ENCODE assay signal across 30 cellular contexts in genomic region chr11:112369374-112369773, GRCh38.
"Had no signal": no experiment of that assay in that cellular context is flagged by ENCODE, and none has a peak within 500 bp of the region (broad histone marks: within the 10 kb centered on the region; RNA-seq: fewer than 3 reads in every experiment).

No MANE protein-coding gene starts in this region.

- H3K36me3 ChIP-seq: adrenal gland had no signal

- ATAC-seq: activated CD4-positive, alpha-beta T cell treated with anti-CD3 and anti-CD28 coated beads for 36 hours; activated CD8-positive, alpha-beta memory T cell treated with anti-CD3 and anti-CD28 coated beads, Interleukin-2, amount 10 ng/mL, durations not matched to agents 7 days and 5 days; activated CD8-positive, alpha-beta T cell treated with anti-CD3 and anti-CD28 coated beads, Interleukin-2, amount 10 ng/mL, durations not matched to agents 7 days and 5 days; activated naive CD8-positive, alpha-beta T cell treated with anti-CD3 and anti-CD28 coated beads, Interleukin-2, amount 50 U/mL, for 24 hours; body of pancreas; T-helper 17 cell had no signal

- DNase-seq: activated CD4-positive, alpha-beta memory T cell treated with anti-CD3 and anti-CD28 coated beads for 36 hours; activated CD4-positive, alpha-beta T cell treated with anti-CD3 and anti-CD28 coated beads for 36 hours; activated CD4-positive, alpha-beta T cell treated with anti-CD3 and anti-CD28 coated beads, Interleukin-2, amount 10 ng/mL, durations not matched to agents 24 days and 14 days; activated CD4-positive, CD25-positive, alpha-beta regulatory T cell; activated CD4-positive, CD25-positive, alpha-beta regulatory T cell treated with anti-CD3 and anti-CD28 coated beads, Interleukin-2, amount 50 U/mL, for 72 hours; activated CD8-positive, alpha-beta memory T cell treated with anti-CD3 and anti-CD28 coated beads, Interleukin-2, amount 10 ng/mL, durations not matched to agents 7 days and 5 days; activated CD8-positive, alpha-beta memory T cell treated with anti-CD3 and anti-CD28 coated beads, Interleukin-2, amount 50 U/mL, for 4 hours; activated CD8-positive, alpha-beta T cell treated with anti-CD3 and anti-CD28 coated beads, Interleukin-2, amount 10 ng/mL, durations not matched to agents 7 days and 5 days; activated effector memory CD4-positive, alpha-beta T cell treated with anti-CD3 and anti-CD28 coated beads, Interleukin-2, amount 50 U/mL, for 16 hours; activated naive CD4-positive, alpha-beta T cell treated with anti-CD3 and anti-CD28 coated beads for 36 hours; activated naive CD8-positive, alpha-beta T cell treated with anti-CD3 and anti-CD28 coated beads for 36 hours; activated naive CD8-positive, alpha-beta T cell treated with anti-CD3 and anti-CD28 coated beads, Interleukin-2, amount 50 U/mL, for 24 hours; activated T-cell treated with anti-CD3 and anti-CD28 coated beads, Interleukin-2, amount 50 U/mL, for 1 hour; activated T-cell treated with anti-CD3 and anti-CD28 coated beads, Interleukin-2, amount 50 U/mL, for 48 hours; adrenal gland; amygdala; aorta; body of pancreas; cortex of kidney; dermis blood vessel endothelial cell; effector CD8-positive, alpha-beta T cell; foreskin fibroblast; glutamatergic neuron; T-helper 1 cell; T-helper 17 cell had no signal

- H3K9me3 ChIP-seq: adrenal gland, body of pancreas had no signal

- H3K4me1 ChIP-seq: adrenal gland, body of pancreas had no signal

- H3K27me3 ChIP-seq: adrenal gland, body of pancreas had no signal

- FAIRE-seq: colon, endometrium, endothelial cell of umbilical vein, frontal cortex had no signal

- H3K4me3 ChIP-seq: adrenal gland, body of pancreas had no signal

- H3K27ac ChIP-seq: adrenal gland, body of pancreas, epithelial cell of prostate had no signal
